1 cellular context compared by ENCODE assay signal in genomic region chr5:172285226-172286143, GRCh38.
TF ChIP-seq lines count a peak whose summit lies in the region.

No MANE protein-coding gene starts in this region.

TF ChIP-seq in IMR-90, 13 proteins besides CTCF, POLR2A, EP300 and RAD21 (continued from another document):
- TF ChIP-seq, protein P1, sequence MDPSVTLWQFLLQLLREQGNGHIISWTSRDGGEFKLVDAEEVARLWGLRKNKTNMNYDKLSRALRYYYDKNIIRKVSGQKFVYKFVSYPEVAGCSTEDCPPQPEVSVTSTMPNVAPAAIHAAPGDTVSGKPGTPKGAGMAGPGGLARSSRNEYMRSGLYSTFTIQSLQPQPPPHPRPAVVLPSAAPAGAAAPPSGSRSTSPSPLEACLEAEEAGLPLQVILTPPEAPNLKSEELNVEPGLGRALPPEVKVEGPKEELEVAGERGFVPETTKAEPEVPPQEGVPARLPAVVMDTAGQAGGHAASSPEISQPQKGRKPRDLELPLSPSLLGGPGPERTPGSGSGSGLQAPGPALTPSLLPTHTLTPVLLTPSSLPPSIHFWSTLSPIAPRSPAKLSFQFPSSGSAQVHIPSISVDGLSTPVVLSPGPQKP (IDR thresholded peaks at IDR 0.05; ENCODE audit: borderline replicate concordance, low read depth, low read length) = no peak
- TF ChIP-seq MAFK (IDR thresholded peaks at IDR 0.05; ENCODE audit: low read depth, low read length) (no peak), SMC3 (IDR thresholded peaks at IDR 0.05; ENCODE audit: low read depth, low read length) (no peak), BHLHE40 (IDR thresholded peaks at IDR 0.05; ENCODE audit: low read depth, low read length) (no peak), MAZ (IDR thresholded peaks at IDR 0.05; ENCODE audit: borderline replicate concordance, low read depth, low read length) (no peak)
TF ChIP-seq in IMR-90: peak in this region for 0.
